In genomic region chr13:41696163-41697003, GRCh38 we compare ENCODE assay signal across 11 cellular contexts.
A peak's percentile ranks its signal among the peaks of the same experiment; 100 is the strongest.
DNase-seq lines count a peak whose midpoint lies in the region; ATAC-seq and TF ChIP-seq lines count a peak whose summit lies in the region.
"Had no signal": no experiment of that assay in that cellular context is flagged by ENCODE, and none has a peak within 500 bp of the region (broad histone marks: within the 10 kb centered on the region; RNA-seq: fewer than 3 reads in every experiment).

No MANE protein-coding gene starts in this region.

- no peaks in the 10 kb centered on the region for H4K20me1 ChIP-seq in hepatocyte (ENCODE audit: insufficient read depth, poor library complexity, severe bottlenecking)

- H3K27ac Mint-ChIP-seq in activated naive CD4-positive, alpha-beta T cell treated with anti-CD3 and anti-CD28 coated beads, Interleukin-2, amount 50 U/mL, for 72 hours: peak overlapping the region; percentile 22 to 25
- H3K27ac Mint-ChIP-seq: activated naive CD8-positive, alpha-beta T cell; CD8-positive, alpha-beta T cell had no signal

- H3K9me3 ChIP-seq in hepatocyte (ENCODE audit: low read depth): no peaks in the 10 kb centered on the region
- no peaks in the 10 kb centered on the region for H3K9me3 ChIP-seq in transverse colon

- no peak overlapping the region for H2AFZ ChIP-seq in hepatocyte

- no peaks in the 10 kb centered on the region for H3K9me2 ChIP-seq in hepatocyte (replicated peaks; ENCODE audit: insufficient read depth)

- no peak for TF ChIP-seq POLR2A in transverse colon (IDR thresholded peaks at IDR 0.05)

- H3K79me2 ChIP-seq in hepatocyte: no peaks in the 10 kb centered on the region

- TF ChIP-seq EP300 in transverse colon (IDR thresholded peaks at IDR 0.05; ENCODE audit: low read depth): no peak

- peak overlapping the region; percentile 61 for H3K27ac ChIP-seq in hepatocyte
- H3K27ac ChIP-seq in transverse colon: peak overlapping the region; percentile 10 to 70 (median 62)

- no peak for ATAC-seq in activated naive CD4-positive, alpha-beta T cell treated with anti-CD3 and anti-CD28 coated beads, Interleukin-2, amount 50 U/mL, for 72 hours
- no peak for ATAC-seq in GM18519 (IDR thresholded peaks at IDR 0.05; ENCODE audit: low FRiP score, unreplicated experiment)
- no peak for ATAC-seq in GM18511 (IDR thresholded peaks at IDR 0.05; ENCODE audit: unreplicated experiment)
- ATAC-seq: CD8-positive, alpha-beta T cell had no signal

- DNase-seq in activated naive CD4-positive, alpha-beta T cell treated with anti-CD3 and anti-CD28 coated beads, Interleukin-2, amount 50 U/mL, for 72 hours (ENCODE audit: low spot score in 2 of 2): no peak
- no peak for DNase-seq in activated naive CD4-positive, alpha-beta T cell treated with Interleukin-2 at 50 U/mL for 16 hours
- peak; percentile 81 for DNase-seq in SW480 (ENCODE audit: low spot score)
- DNase-seq in hepatocyte (ENCODE audit: low spot score): peak; percentile 60
- no peak for DNase-seq in transverse colon
- no peak for DNase-seq in activated CD4-positive, alpha-beta T cell treated with anti-CD3 and anti-CD28 coated beads, Interleukin-2, amount 50 U/mL, for 48 hours
- DNase-seq: CD8-positive, alpha-beta T cell had no signal

- intact Hi-C loops in transverse colon (cut with DNase I; ENCODE audit: low total_unique reads): no loop called here

- TF ChIP-seq CTCF in hepatocyte (IDR thresholded peaks at IDR 0.05; ENCODE audit: poor library complexity): no peak
- TF ChIP-seq CTCF in transverse colon (IDR thresholded peaks at IDR 0.05): no peak

- in situ Hi-C loops in transverse colon (cut with MboI; ENCODE audit: low pct_ligation_motif_present in 1 of 4, low pct_unique_long_range_greater_than_20kb in 1 of 4, low sequenced_read_pairs in 3 of 4): no loop called here

- no peak overlapping the region for H3K4me3 ChIP-seq in hepatocyte
- H3K4me3 ChIP-seq in transverse colon: no peak overlapping the region
- H3K4me3 ChIP-seq: skin epidermis had no signal

- no peak overlapping the region for H3K4me2 ChIP-seq in hepatocyte

- peaks cover 0 to 14% of the 10 kb centered on the region in 2 donors for H3K36me3 Mint-ChIP-seq in activated naive CD4-positive, alpha-beta T cell treated with anti-CD3 and anti-CD28 coated beads, Interleukin-2, amount 50 U/mL, for 72 hours

- H3K4me1 ChIP-seq in hepatocyte (ENCODE audit: insufficient read depth) (peaks cover 26% of the 10 kb centered on the region), transverse colon (peaks cover 0 to 36% (median 22%) of the 10 kb centered on the region in 4 donors)

- H3K27me3 ChIP-seq in hepatocyte (no peaks in the 10 kb centered on the region), transverse colon (no peaks in the 10 kb centered on the region)

- no peaks in the 10 kb centered on the region for H3K36me3 ChIP-seq in hepatocyte (replicated peaks; ENCODE audit: insufficient read depth, low read depth)
- H3K36me3 ChIP-seq in transverse colon: no peaks in the 10 kb centered on the region

- H3K9me3 Mint-ChIP-seq in activated naive CD4-positive, alpha-beta T cell treated with anti-CD3 and anti-CD28 coated beads, Interleukin-2, amount 50 U/mL, for 72 hours: no peaks in the 10 kb centered on the region
- H3K9me3 Mint-ChIP-seq: CD8-positive, alpha-beta T cell had no signal

Comparison
In these comparisons a context has a peak if more than half of its experiments do, and no peak if none do; other contexts are left out.
1. DNase-seq: peak in SW480 (single experiment) and hepatocyte (single experiment); none in activated naive CD4-positive, alpha-beta T cell treated with anti-CD3 and anti-CD28 coated beads, Interleukin-2, amount 50 U/mL, for 72 hours (0 of 2), activated naive CD4-positive, alpha-beta T cell treated with Interleukin-2 at 50 U/mL for 16 hours (single experiment), transverse colon (single experiment) and activated CD4-positive, alpha-beta T cell treated with anti-CD3 and anti-CD28 coated beads, Interleukin-2, amount 50 U/mL, for 48 hours (0 of 2).